8 cellular contexts compared by ENCODE assay signal in the genomic region with DNA sequence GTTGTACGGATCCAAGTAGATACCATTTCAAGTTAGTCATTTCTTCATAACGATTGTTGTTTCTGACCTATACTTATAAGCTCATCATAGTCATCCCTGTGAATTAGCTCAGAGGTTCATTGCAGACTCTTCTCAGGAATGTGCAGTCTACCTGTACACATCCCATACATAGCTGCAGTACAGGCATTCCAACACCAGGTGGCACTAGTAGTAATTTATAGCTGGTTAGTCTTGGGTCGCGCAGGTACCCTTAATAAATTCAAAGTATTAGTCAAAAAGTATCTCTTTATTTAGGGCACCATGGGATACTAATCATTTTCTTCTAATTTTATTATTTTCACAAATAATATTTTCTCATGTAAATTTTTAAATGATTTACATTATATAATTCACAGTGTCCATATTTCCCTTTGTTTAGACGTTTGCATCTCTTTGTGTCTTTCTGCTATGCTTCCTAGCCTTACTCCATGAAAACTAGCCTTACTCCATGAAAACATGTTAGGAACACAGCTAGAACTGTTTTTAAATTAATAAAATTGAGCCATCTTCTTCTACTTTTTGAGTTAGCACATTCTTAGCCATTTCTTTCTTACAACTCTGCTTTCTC.
DNase-seq lines count a peak whose midpoint lies in the region; ATAC-seq and TF ChIP-seq lines count a peak whose summit lies in the region.

No MANE protein-coding gene starts in this region.

- H2AFZ ChIP-seq in parathyroid adenoma: no peak overlapping the region

- H3K4me3 ChIP-seq in parathyroid adenoma (ENCODE audit: low read depth, low read length): no peak overlapping the region

- H3K79me2 ChIP-seq in parathyroid adenoma: no peaks in the 10 kb centered on the region

- peak; percentile 37 for TF ChIP-seq CTCF in parathyroid adenoma (IDR thresholded peaks at IDR 0.05)

- no peak overlapping the region for H3K4me2 ChIP-seq in parathyroid adenoma (ENCODE audit: low read length)

- H3K27ac ChIP-seq in parathyroid adenoma: no peak overlapping the region

- no peaks in the 10 kb centered on the region for H3K9me3 ChIP-seq in parathyroid adenoma (ENCODE audit: control insufficient read depth, low read length)

- ATAC-seq in GM19395 (IDR thresholded peaks at IDR 0.05; ENCODE audit: unreplicated experiment): peak; percentile 92
- peak; percentile 87 for ATAC-seq in HG03432 (IDR thresholded peaks at IDR 0.05; ENCODE audit: unreplicated experiment)
- ATAC-seq in HG03439 (IDR thresholded peaks at IDR 0.05; ENCODE audit: unreplicated experiment): no peak

- DNase-seq in DMS 273 treated with DMSO at 0.1 percent for 48 hours (lab: John Stamatoyannopoulos, UW) (peak; percentile 37), NCI-H748 (lab: John Stamatoyannopoulos, UW; ENCODE audit: unreplicated experiment) (peak; percentile 94), fibroblast of the conjunctiva (ENCODE audit: low read depth) (peak; percentile 24)
- DNase-seq in activated CD8-positive, alpha-beta memory T cell treated with anti-CD3 and anti-CD28 coated beads for 48 hours (ENCODE audit: low read depth in 2 of 3, low spot score in 2 of 3): peak in 2 of 3 experiments; percentile 18 to 32

- H3K36me3 ChIP-seq in parathyroid adenoma (ENCODE audit: control insufficient read depth, insufficient read depth, low read length): no peaks in the 10 kb centered on the region

- H3K4me1 ChIP-seq in parathyroid adenoma: no peaks in the 10 kb centered on the region

- no peak overlapping the region for H3K9ac ChIP-seq in parathyroid adenoma

- no peaks in the 10 kb centered on the region for H3K27me3 ChIP-seq in parathyroid adenoma (ENCODE audit: control insufficient read depth, insufficient read depth, low read length)

Comparison
In these comparisons a context has a peak if more than half of its experiments do, and no peak if none do; other contexts are left out.
1. DNase-seq: peak in every context shown above with its lines; median percentile 94 in NCI-H748; 37 in DMS 273 treated with DMSO at 0.1 percent for 48 hours; 25 in activated CD8-positive, alpha-beta memory T cell treated with anti-CD3 and anti-CD28 coated beads for 48 hours; 24 in fibroblast of the conjunctiva.